8 cellular contexts compared by ENCODE assay signal in genomic region chr15:101294731-101295606, GRCh38. TPM values are rescaled to one million over a fixed set of nuclear protein-coding genes. Genes with fewer than 3 reads are reported as not detected.
DNase-seq lines count a peak whose midpoint lies in the region; ATAC-seq and TF ChIP-seq lines count a peak whose summit lies in the region.

SNRPA1 (minus strand) TSS chr15:101295248; CDS start chr15:101295178, 70 bp downstream.

- no peak for TF ChIP-seq EP300 in gastroesophageal sphincter (IDR thresholded peaks at IDR 0.05)

- TF ChIP-seq CTCF in HFFc6 (IDR thresholded peaks at IDR 0.05) (0 out of 2 replicates have a peak, but pooled peaks have one; percentile 6), NB4 (IDR thresholded peaks at IDR 0.05; ENCODE audit: low read depth, low read length) (no peak), gastroesophageal sphincter (IDR thresholded peaks at IDR 0.05) (peak in 1 of 4 experiments; percentile 28)

- WGBS in gastroesophageal sphincter (ENCODE audit: low coverage in 1 of 2), 2 donors, result 0% methylated on average over 3 to 4 of the region's 87 CpGs

- H3K9me3 Mint-ChIP-seq in HFFc6, result peaks cover 7% of the 10 kb centered on the region; the same call in 1 of the 2 replicates
- no peaks in the 10 kb centered on the region for H3K9me3 Mint-ChIP-seq in activated naive CD4-positive, alpha-beta T cell treated with anti-CD3 and anti-CD28 coated beads for 36 hours

- H3K4me1 ChIP-seq in gastroesophageal sphincter, result peaks cover 0 to 48% (median 12%) of the 10 kb centered on the region in 3 donors

- peak within 1 kb of the TSS; percentile 95 for H3K27ac Mint-ChIP-seq in HFFc6
- peak within 1 kb of the TSS; percentile 92 for H3K27ac Mint-ChIP-seq in activated naive CD4-positive, alpha-beta T cell treated with anti-CD3 and anti-CD28 coated beads for 36 hours

- H3K4me3 Mint-ChIP-seq in HFFc6, result peak within 1 kb of the TSS; percentile 99
- H3K4me3 Mint-ChIP-seq in activated naive CD4-positive, alpha-beta T cell treated with anti-CD3 and anti-CD28 coated beads for 36 hours, result peak within 1 kb of the TSS; percentile 92

- TF ChIP-seq POLR2A in NB4 (IDR thresholded peaks at IDR 0.05; ENCODE audit: extremely low read depth, insufficient read length) (peak; percentile 87), gastroesophageal sphincter (IDR thresholded peaks at IDR 0.05) (peak; percentile 71 to 78)

- peak within 1 kb of the TSS; percentile 88 to 98 (median 97) for H3K27ac ChIP-seq in gastroesophageal sphincter
- H3K27ac ChIP-seq in substantia nigra (ENCODE audit: low read depth, low read length, poor library complexity, severe bottlenecking), result peak within 1 kb of the TSS; percentile 84

- peaks cover 0 to 9% of the 10 kb centered on the region in 2 donors for H3K36me3 ChIP-seq in gastroesophageal sphincter

- DNase-seq in GM04504 (ENCODE audit: low read depth), result peak; percentile 88
- peak; percentile 95 for DNase-seq in HFFc6
- DNase-seq in NB4 (ENCODE audit: low read depth), result peak; percentile 98
- DNase-seq in SK-N-DZ (ENCODE audit: low spot score), result peak; percentile 92
- DNase-seq in activated naive CD4-positive, alpha-beta T cell treated with anti-CD3 and anti-CD28 coated beads for 36 hours, result peak; percentile 97
- DNase-seq in non-pigmented ciliary epithelial cell (ENCODE audit: low read depth), result peak; percentile 64
- peak; percentile 67 to 97 (median 92) for DNase-seq in substantia nigra (lab: John Stamatoyannopoulos, UW)

- CTCF ChIA-PET in activated naive CD4-positive, alpha-beta T cell treated with anti-CD3 and anti-CD28 coated beads for 36 hours (lab: Charles Lee), result interaction anchor here (0.6 to 10.3 kb wide), 9 partner anchors 10 to 360 kb away, joined by 3 to 45 read pairs (median 4); no protein-coding TSS in a partner anchor

- H3K36me3 Mint-ChIP-seq in HFFc6 (ENCODE audit: low read depth), result peaks cover 17% of the 10 kb centered on the region
- H3K36me3 Mint-ChIP-seq in activated naive CD4-positive, alpha-beta T cell treated with anti-CD3 and anti-CD28 coated beads for 36 hours (ENCODE audit: low read depth), result peaks cover 27% of the 10 kb centered on the region

- intact Hi-C loops in activated naive CD4-positive, alpha-beta T cell treated with anti-CD3 and anti-CD28 coated beads for 36 hours (cut with micrococcal nuclease), result loop anchor here (1.0 to 10.0 kb wide), 7 partner anchors 18 to 693 kb away; partner anchors contain the start of genes ASB7, LINS1, SELENOS and TARS3

- no peaks in the 10 kb centered on the region; the same call in 1 of the 2 replicates for H3K27me3 Mint-ChIP-seq in HFFc6 (ENCODE audit: insufficient read depth)
- H3K27me3 Mint-ChIP-seq in activated naive CD4-positive, alpha-beta T cell treated with anti-CD3 and anti-CD28 coated beads for 36 hours (ENCODE audit: low read depth), result no peaks in the 10 kb centered on the region

- ATAC-seq in gastroesophageal sphincter, result peak; percentile 96

- H3K4me1 Mint-ChIP-seq in HFFc6 (ENCODE audit: low read depth), result peaks cover 40% of the 10 kb centered on the region
- H3K4me1 Mint-ChIP-seq in activated naive CD4-positive, alpha-beta T cell treated with anti-CD3 and anti-CD28 coated beads for 36 hours (ENCODE audit: low read depth), result peaks cover 38% of the 10 kb centered on the region

- no peaks in the 10 kb centered on the region for H3K27me3 ChIP-seq in gastroesophageal sphincter

- no peaks in the 10 kb centered on the region for H3K9me3 ChIP-seq in gastroesophageal sphincter

- H3K4me3 ChIP-seq in NB4 (ENCODE audit: low read depth, low read length), result peak within 1 kb of the TSS; percentile 80
- peak within 1 kb of the TSS; percentile 89 to 92 for H3K4me3 ChIP-seq in gastroesophageal sphincter

RNA-seq across cellular contexts. Expression of gene SNRPA1, which starts in this region (rescaled TPM):
- total RNA-seq in HFFc6 (2021; fragmentation: NEBNext Ultra II Directional; extraction: Animal tissue kit (Norgen Biotek cat#: 25700)), result 10 to 100 TPM; 54.9 to 78.8 (median 64.5) TPM
- polyA plus RNA-seq in SK-N-DZ (2014; cell fraction: cytosol; rRNA removed), result 13.0 and 29.3 TPM in 2 replicates
- 37.4 and 83.8 TPM in 2 replicates for polyA plus RNA-seq in SK-N-DZ (2014; cell fraction: nucleus; rRNA removed)
- 100 to 1,000 TPM; 205 to 212 TPM for total RNA-seq in activated naive CD4-positive, alpha-beta T cell treated with anti-CD3 and anti-CD28 coated beads for 36 hours
- total RNA-seq in gastroesophageal sphincter, result 10 to 100 TPM; 22.5 to 39.5 (median 27.7) TPM

Comparison
In these comparisons a context has a peak if more than half of its experiments do, and no peak if none do; other contexts are left out.
1. Peak in every context shown above with its lines: DNase-seq, ATAC-seq, H3K4me3 ChIP-seq and H3K27ac ChIP-seq.